ENCODE assay signal across 12 cellular contexts in the genomic region with DNA sequence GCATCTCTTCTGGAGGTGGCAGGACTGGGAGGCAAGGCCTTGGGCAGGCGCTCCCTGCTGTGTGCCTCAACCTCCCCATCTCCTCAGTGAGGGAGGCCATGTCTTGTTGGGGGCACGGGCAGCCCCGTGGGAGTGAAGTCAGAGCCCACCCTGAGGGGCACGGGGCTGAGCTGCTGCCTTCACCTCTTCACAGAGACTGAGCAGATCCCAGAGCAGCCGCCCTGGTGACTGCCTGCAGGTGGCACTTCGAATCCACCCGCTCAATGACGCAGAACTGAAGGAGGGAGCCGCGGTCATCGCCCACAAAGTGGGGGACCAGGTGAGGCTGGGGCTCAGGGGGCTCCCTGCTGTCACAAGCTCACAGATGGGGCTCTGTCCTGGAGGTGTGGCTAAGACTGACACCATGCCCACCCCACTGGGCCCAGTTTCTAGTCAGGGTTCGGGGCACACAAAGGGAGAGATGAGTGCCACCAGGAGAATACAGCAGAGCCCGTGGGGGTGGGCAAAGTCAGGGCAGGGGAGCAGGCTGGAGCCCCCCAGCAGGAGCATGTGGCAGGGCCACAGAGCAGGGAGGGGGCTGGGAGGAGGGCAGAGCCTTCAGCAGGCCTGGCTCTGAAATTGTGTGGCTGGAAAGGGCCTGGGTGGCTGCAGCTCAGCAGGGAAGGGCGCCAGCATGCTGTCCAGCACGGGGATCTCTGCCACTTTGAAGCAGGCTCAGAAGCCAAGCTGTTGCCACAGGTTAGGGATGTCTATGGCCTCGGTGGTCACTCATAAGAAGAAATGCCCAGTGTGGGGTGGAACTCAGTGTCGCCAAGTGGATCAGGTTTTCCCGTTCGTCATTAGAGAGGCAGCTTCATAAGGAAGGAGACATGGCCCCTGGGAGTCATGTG. TPM values are rescaled to one million over a fixed set of nuclear protein-coding genes. Genes with fewer than 3 reads are reported as not detected.
DNase-seq lines count a peak whose midpoint lies in the region; ATAC-seq and TF ChIP-seq lines count a peak whose summit lies in the region.
"Had no signal": no experiment of that assay in that cellular context is flagged by ENCODE, and none has a peak within 500 bp of the region (broad histone marks: within the 10 kb centered on the region; RNA-seq: fewer than 3 reads in every experiment).

No MANE protein-coding gene starts in this region.

- dilution Hi-C loops in IMR-90 (cut with HindIII; ENCODE audit: low sequenced_read_pairs, unreplicated experiment): no loop called here

- H3K14ac ChIP-seq in IMR-90 (replicated peaks; ENCODE audit: low read depth, low read length): no peak overlapping the region

- H3K36me3 ChIP-seq in IMR-90 (ENCODE audit: control insufficient read depth, insufficient read depth, low read length) (peaks cover 33% of the 10 kb centered on the region), ovary (no peaks in the 10 kb centered on the region)
- H3K36me3 ChIP-seq in naive thymus-derived CD4-positive, alpha-beta T cell (ENCODE audit: control insufficient read depth in 2 of 3, insufficient read depth in 3 of 3, low read length in 3 of 3): peaks cover 0 to 26% (median under 1%) of the 10 kb centered on the region in 3 experiments

- no peak overlapping the region for H3K4ac ChIP-seq in IMR-90 (ENCODE audit: low read depth, low read length)

- H3K27ac ChIP-seq in IMR-90 (ENCODE audit: insufficient read depth, low read length) (no peak overlapping the region), ovary (no peak overlapping the region)
- H3K27ac ChIP-seq in naive thymus-derived CD4-positive, alpha-beta T cell (ENCODE audit: low read depth, low read length): no peak overlapping the region
- H3K27ac ChIP-seq: sigmoid colon had no signal

- no peak overlapping the region for H3K56ac ChIP-seq in IMR-90 (ENCODE audit: extremely low read depth, insufficient read depth, low read length)

- in situ Hi-C loops in IMR-90 (cut with MboI; ENCODE audit: low sequenced_read_pairs) (no loop called here), astrocyte of the spinal cord (cut with HindIII; ENCODE audit: low sequenced_read_pairs) (no loop called here)

- no peak overlapping the region for H2BK5ac ChIP-seq in IMR-90 (ENCODE audit: low read depth, low read length, poor library complexity, severe bottlenecking)

- TF ChIP-seq RAD21 in IMR-90 (IDR thresholded peaks at IDR 0.05; ENCODE audit: low read length): no peak

- H3K9me3 ChIP-seq in IMR-90 (ENCODE audit: control insufficient read depth, insufficient read depth, low read length): no peaks in the 10 kb centered on the region
- H3K9me3 ChIP-seq in naive thymus-derived CD4-positive, alpha-beta T cell (ENCODE audit: control insufficient read depth in 2 of 3, low read length in 3 of 3): no peaks in the 10 kb centered on the region
- no peaks in the 10 kb centered on the region for H3K9me3 ChIP-seq in ovary
- H3K9me3 ChIP-seq: sigmoid colon had no signal

- no peak overlapping the region for H3K4me2 ChIP-seq in IMR-90 (ENCODE audit: low read depth, low read length)

- H3K4me1 Mint-ChIP-seq in Calu3 (ENCODE audit: low read depth, unreplicated experiment): no peaks in the 10 kb centered on the region
- no peaks in the 10 kb centered on the region for H3K4me1 Mint-ChIP-seq in naive thymus-derived CD4-positive, alpha-beta T cell
- H3K4me1 Mint-ChIP-seq: CD8-positive, alpha-beta memory T cell had no signal

- peak overlapping the region; percentile 43 for H2AFZ ChIP-seq in IMR-90 (replicated peaks; ENCODE audit: low read length, poor library complexity)

- no peak overlapping the region for H3K4me3 Mint-ChIP-seq in Calu3 (ENCODE audit: low read depth, unreplicated experiment)
- H3K4me3 Mint-ChIP-seq in naive thymus-derived CD4-positive, alpha-beta T cell: no peak overlapping the region
- H3K4me3 Mint-ChIP-seq: CD8-positive, alpha-beta memory T cell had no signal

- no peak overlapping the region for H2BK120ac ChIP-seq in IMR-90 (ENCODE audit: low read depth, low read length)

- H2BK15ac ChIP-seq in IMR-90 (ENCODE audit: low read depth, low read length): no peak overlapping the region

- H3K4me1 ChIP-seq in IMR-90 (ENCODE audit: control insufficient read depth, insufficient read depth, low read length) (no peaks in the 10 kb centered on the region), ovary (ENCODE audit: insufficient read depth) (no peaks in the 10 kb centered on the region)
- no peaks in the 10 kb centered on the region for H3K4me1 ChIP-seq in naive thymus-derived CD4-positive, alpha-beta T cell (ENCODE audit: control insufficient read depth in 2 of 2, insufficient read depth in 2 of 2, low read length in 2 of 2)
- H3K4me1 ChIP-seq: sigmoid colon had no signal

- H2AK5ac ChIP-seq in IMR-90 (ENCODE audit: low read depth, low read length): no peak overlapping the region

- no peaks in the 10 kb centered on the region for H3K9me3 Mint-ChIP-seq in Calu3 (ENCODE audit: low read depth, unreplicated experiment)
- H3K9me3 Mint-ChIP-seq in naive thymus-derived CD4-positive, alpha-beta T cell: no peaks in the 10 kb centered on the region
- H3K9me3 Mint-ChIP-seq: CD8-positive, alpha-beta memory T cell had no signal

- peak overlapping the region; percentile 19 for H3K27ac Mint-ChIP-seq in Calu3 (ENCODE audit: unreplicated experiment)
- H3K27ac Mint-ChIP-seq in naive thymus-derived CD4-positive, alpha-beta T cell: no peak overlapping the region
- H3K27ac Mint-ChIP-seq: CD8-positive, alpha-beta memory T cell had no signal

- WGBS in IMR-90 (ENCODE audit: extremely low coverage in 2 of 2, insufficient read length in 1 of 2), 2 experiments: 87% methylated on average over 3 of the region's 19 CpGs; no CpG with 5 or more reads in 1 of the 2 experiments
- 75 to 83% (median 78%) methylated on average over 18 to 19 of the region's 19 CpGs for WGBS in ovary, 3 donors

- ATAC-seq in IMR-90 (ENCODE audit: low read depth): no peak
- ATAC-seq in naive thymus-derived CD4-positive, alpha-beta T cell: peak; percentile 23
- ATAC-seq: left lobe of liver had no signal

- peaks cover 0 to 1% of the 10 kb centered on the region in 2 experiments; a peak in 1 of 4 replicates for H3K79me1 ChIP-seq in IMR-90 (ENCODE audit: low read depth in 1 of 2, low read length in 2 of 2)

- no peak for DNase-seq in Calu3
- DNase-seq in IMR-90: no peak
- DNase-seq in astrocyte of the spinal cord (ENCODE audit: low read depth, low spot score): no peak
- no peak for DNase-seq in naive thymus-derived CD4-positive, alpha-beta T cell
- DNase-seq in amniotic stem cell (lab: John Stamatoyannopoulos, UW): no peak
- DNase-seq in ovary: no peak
- no peak for DNase-seq in stimulated activated CD4-positive, alpha-beta T cell treated with anti-CD3 and anti-CD28 coated beads, Interleukin-4, amount 100 ng/mL, for 4 hours
- DNase-seq: activated CD4-positive, alpha-beta T cell treated with anti-CD3 and anti-CD28 coated beads for 4 hours; activated effector memory CD4-positive, alpha-beta T cell treated with Interleukin-2 at 50 U/mL for 16 hours; CD8-positive, alpha-beta memory T cell; sigmoid colon had no signal

- H3K4me3 ChIP-seq in IMR-90 (ENCODE audit: insufficient read depth, low read depth, low read length) (no peak overlapping the region), astrocyte of the spinal cord (ENCODE audit: low read depth, low read length) (no peak overlapping the region), ovary (no peak overlapping the region)
- H3K4me3 ChIP-seq in naive thymus-derived CD4-positive, alpha-beta T cell (ENCODE audit: low read length): no peak overlapping the region
- H3K4me3 ChIP-seq: sigmoid colon had no signal

- no peak overlapping the region for H3K9ac ChIP-seq in IMR-90 (ENCODE audit: low read depth, low read length)

- CTCF ChIA-PET in Calu3 (lab: Charles Lee): interaction anchor here (0.5 to 1.1 kb wide), 4 partner anchors 13 to 84 kb away, joined by 3 to 5 read pairs (median 4); no protein-coding TSS in a partner anchor
- CTCF ChIA-PET in IMR-90 (lab: Yijun Ruan, JAX): no interaction called here
- CTCF ChIA-PET in naive thymus-derived CD4-positive, alpha-beta T cell (lab: Charles Lee): no interaction called here

- intact Hi-C loops in Calu3 (cut with micrococcal nuclease; ENCODE audit: unreplicated experiment) (no loop called here), IMR-90 (cut with micrococcal nuclease) (no loop called here), ovary (cut with DNase I) (no loop called here)
- intact Hi-C loops in naive thymus-derived CD4-positive, alpha-beta T cell (cut with micrococcal nuclease): loop anchor here in 1 of 2 donors (1.0 kb wide), 1 partner anchor 47 kb away; no protein-coding TSS in a partner anchor

- TF ChIP-seq POLR2A in IMR-90 (IDR thresholded peaks at IDR 0.05; ENCODE audit: low read depth, low read length) (no peak), ovary (IDR thresholded peaks at IDR 0.05) (no peak)

- H4K5ac ChIP-seq in IMR-90 (ENCODE audit: low read depth, low read length): no peak overlapping the region

- H3K9me1 ChIP-seq in IMR-90 (ENCODE audit: insufficient read depth, low read length): no peaks in the 10 kb centered on the region; the same call in 1 of the 2 replicates

- H3K27me3 Mint-ChIP-seq in Calu3 (ENCODE audit: unreplicated experiment): no peaks in the 10 kb centered on the region
- no peaks in the 10 kb centered on the region for H3K27me3 Mint-ChIP-seq in naive thymus-derived CD4-positive, alpha-beta T cell
- H3K27me3 Mint-ChIP-seq: CD8-positive, alpha-beta memory T cell had no signal

- TF ChIP-seq CTCF in Calu3 (IDR thresholded peaks at IDR 0.05; ENCODE audit: unreplicated experiment) (no peak), IMR-90 (conservative IDR thresholded peaks at IDR 0.05; ENCODE audit: low read depth, low read length) (no peak), astrocyte of the spinal cord (IDR thresholded peaks at IDR 0.05; ENCODE audit: low read depth, low read length) (peak; percentile 42), ovary (IDR thresholded peaks at IDR 0.05) (no peak)

- POLR2A ChIA-PET in IMR-90 (lab: Charles Lee; ENCODE audit: unreplicated experiment): no interaction called here
- POLR2A ChIA-PET in naive thymus-derived CD4-positive, alpha-beta T cell (lab: Charles Lee): interaction anchor here (0.6 kb wide), 2 partner anchors 102 to 1956 kb away, joined by 3 to 4 read pairs; no protein-coding TSS in a partner anchor

- peak overlapping the region; percentile 70 for H2AK9ac ChIP-seq in IMR-90 (replicated peaks; ENCODE audit: low read depth, low read length, poor library complexity)

- BruUV-seq in Calu3 (replicated peaks; lab: Mats Ljungman, UMichigan) (no TSS peak), IMR-90 (replicated peaks; lab: Mats Ljungman, UMichigan) (no TSS peak)

- TF ChIP-seq EP300 in ovary (IDR thresholded peaks at IDR 0.05): no peak

- H4K91ac ChIP-seq in IMR-90 (ENCODE audit: insufficient read depth, low read depth, low read length): no peak overlapping the region

- no peak overlapping the region for H3K23ac ChIP-seq in IMR-90 (ENCODE audit: low read depth, low read length)

- H3K18ac ChIP-seq in IMR-90 (ENCODE audit: low read depth, low read length): no peak overlapping the region

- H3K27me3 ChIP-seq in IMR-90 (ENCODE audit: control insufficient read depth, insufficient read depth, low read length) (no peaks in the 10 kb centered on the region), ovary (no peaks in the 10 kb centered on the region)
- H3K27me3 ChIP-seq in naive thymus-derived CD4-positive, alpha-beta T cell (ENCODE audit: control insufficient read depth in 2 of 2, insufficient read depth in 2 of 2, low read length in 2 of 2): no peaks in the 10 kb centered on the region
- H3K27me3 ChIP-seq: sigmoid colon had no signal

- H4K8ac ChIP-seq in IMR-90 (ENCODE audit: low read depth in 2 of 2, low read length in 2 of 2): no peak overlapping the region

- peaks cover 57% of the 10 kb centered on the region for H3K36me3 Mint-ChIP-seq in Calu3 (ENCODE audit: insufficient read depth, unreplicated experiment)
- H3K36me3 Mint-ChIP-seq in naive thymus-derived CD4-positive, alpha-beta T cell: peaks cover 6 to 20% (median 7%) of the 10 kb centered on the region in 5 donors

- peaks cover 1% of the 10 kb centered on the region for H4K20me1 ChIP-seq in IMR-90 (ENCODE audit: insufficient read depth, low read length)

- H2BK20ac ChIP-seq in IMR-90 (ENCODE audit: low read depth, low read length): no peak overlapping the region

RNA-seq across cellular contexts. Expression of a gene that starts 18.8 kb away (rescaled TPM):
- 19.9 and 21.2 TPM in 2 replicates for total RNA-seq in Calu3 (2022)
- total RNA-seq in IMR-90 (2012; rRNA removed): 3.8 and 4.7 TPM in 2 replicates
- 27.0 and 31.6 TPM in 2 replicates for polyA plus RNA-seq in IMR-90 (2012; rRNA removed)
- 26.1 and 46.6 TPM in 2 replicates for polyA plus RNA-seq in IMR-90 (2012; cell fraction: cytosol; rRNA removed)
- polyA plus RNA-seq in IMR-90 (2012; cell fraction: nucleus; rRNA removed; ENCODE audit: low replicate concordance): 11.2 and 24.6 TPM in 2 replicates
- 10 to 100 TPM; 13.3 to 41.6 (median 24.3) TPM for total RNA-seq in naive thymus-derived CD4-positive, alpha-beta T cell
- 10 to 100 TPM in 1 of 2 donors, 1 to 10 TPM in 1; 8.1 to 16.8 TPM for polyA plus RNA-seq in naive thymus-derived CD4-positive, alpha-beta T cell
- 10 to 100 TPM in 6 of 7 donors, 1 to 10 TPM in 1; 7.8 to 21.7 (median 12.6) TPM for total RNA-seq in ovary
- polyA plus RNA-seq in ovary: 10 to 100 TPM in 1 of 2 donors, 1 to 10 TPM in 1; 3.9 to 16.5 TPM

RNA-seq across cellular contexts. Expression of a gene that starts 30.0 kb away (rescaled TPM):
- total RNA-seq in Calu3 (2022) (333 and 347 TPM in 2 replicates), IMR-90 (2012; rRNA removed) (201 and 211 TPM in 2 replicates), ovary (100 to 1,000 TPM in 6 of 7 donors, 10 to 100 TPM in 1; 67.2 to 133 (median 114) TPM)
- polyA plus RNA-seq in IMR-90 (2012; rRNA removed) (105 and 107 TPM in 2 replicates), ovary (100 to 1,000 TPM in 1 of 2 donors, 10 to 100 TPM in 1; 62.3 to 185 TPM)
- 68.3 and 87.5 TPM in 2 replicates for polyA plus RNA-seq in IMR-90 (2012; cell fraction: cytosol; rRNA removed)
- polyA plus RNA-seq in IMR-90 (2012; cell fraction: nucleus; rRNA removed; ENCODE audit: low replicate concordance): 232 and 274 TPM in 2 replicates
- total RNA-seq in naive thymus-derived CD4-positive, alpha-beta T cell: 100 to 1,000 TPM; 127 to 189 (median 158) TPM
- 100 to 1,000 TPM in 1 of 2 donors, 10 to 100 TPM in 1; 78.0 to 157 TPM for polyA plus RNA-seq in naive thymus-derived CD4-positive, alpha-beta T cell
